In the genomic region with DNA sequence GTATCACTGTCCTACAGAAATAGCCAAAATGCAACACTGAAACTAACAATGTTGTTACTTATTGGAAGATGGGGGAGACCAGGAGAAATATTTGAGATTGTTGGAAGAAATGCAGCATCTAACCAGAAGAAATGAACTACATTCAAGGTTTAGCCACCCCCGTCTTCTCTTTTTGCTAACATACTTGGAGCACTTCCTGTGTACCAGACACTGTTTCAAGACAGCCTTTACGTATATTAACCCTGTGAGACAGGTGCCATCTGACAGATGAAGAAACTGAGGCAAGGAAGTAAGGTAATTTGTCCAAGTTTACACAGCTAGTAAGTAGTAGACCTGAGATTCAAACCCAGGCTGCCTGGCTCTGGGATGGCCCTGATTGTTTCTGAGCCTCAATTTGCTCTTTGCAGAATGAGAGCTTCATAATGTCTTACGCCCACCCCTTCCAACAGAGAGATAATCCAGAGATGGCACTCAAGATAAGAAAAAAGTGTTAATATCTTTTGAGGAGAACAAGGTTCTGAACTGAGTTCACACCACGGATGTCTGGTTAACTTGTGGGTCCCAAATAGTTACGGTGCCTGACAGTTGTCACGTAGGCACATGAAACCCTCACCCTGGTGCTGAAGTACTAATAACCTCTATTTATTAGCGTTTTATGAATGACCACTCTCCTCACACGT, we compare ENCODE assay signal across 26 cellular contexts. TPM values are rescaled to one million over a fixed set of nuclear protein-coding genes. Genes with fewer than 3 reads are reported as not detected.
DNase-seq lines count a peak whose midpoint lies in the region; ATAC-seq, FAIRE-seq and TF ChIP-seq lines count a peak whose summit lies in the region.
"Had no signal": no experiment of that assay in that cellular context is flagged by ENCODE, and none has a peak within 500 bp of the region (broad histone marks: within the 10 kb centered on the region; RNA-seq: fewer than 3 reads in every experiment).

No MANE protein-coding gene starts in this region.

- DNase-seq in activated naive CD4-positive, alpha-beta T cell treated with anti-CD3 and anti-CD28 coated beads, Interleukin-2, amount 10 ng/mL, durations not matched to agents 7 days and 5 days = no peak
- no peak for DNase-seq in activated naive CD4-positive, alpha-beta T cell treated with anti-CD3 and anti-CD28 coated beads, Interleukin-2, amount 50 U/mL, for 16 hours
- DNase-seq in activated CD8-positive, alpha-beta T cell treated with anti-CD3 and anti-CD28 coated beads for 36 hours = peak; percentile 68
- peak in 1 of 3 experiments; percentile 18 for DNase-seq in effector memory CD8-positive, alpha-beta T cell
- DNase-seq in urothelium cell line (ENCODE audit: low spot score) (no peak), PC-9 (no peak), RKO (ENCODE audit: low spot score) (no peak)
- DNase-seq: activated effector memory CD4-positive, alpha-beta T cell treated with Interleukin-2 at 50 U/mL for 16 hours; caudate nucleus; DMS153; GDM1; heart right ventricle; mesendoderm; NCI-H1105 treated with DMSO at 0.1 percent for 48 hours; NCI-H2029 treated with DMSO at 0.1 percent for 48 hours; NCI-H226; NCI-H82; OCI-M1; ovary; Right ventricle myocardium superior had no signal

- peak overlapping the region; percentile 52 for H3K4me3 Mint-ChIP-seq in activated naive CD4-positive, alpha-beta T cell treated with anti-CD3 and anti-CD28 coated beads, Interleukin-2, amount 10 ng/mL, durations not matched to agents 7 days and 5 days
- H3K4me3 Mint-ChIP-seq in activated CD8-positive, alpha-beta T cell treated with anti-CD3 and anti-CD28 coated beads for 36 hours = peak overlapping the region; percentile 64
- H3K4me3 Mint-ChIP-seq in effector memory CD8-positive, alpha-beta T cell = peak overlapping the region; percentile 70
- H3K4me3 Mint-ChIP-seq: nephron had no signal

- H3K36me3 ChIP-seq in PC-9 (ENCODE audit: low read depth) = no peaks in the 10 kb centered on the region
- H3K36me3 ChIP-seq: ascending aorta, HAP-1, heart right ventricle, ovary, right atrium auricular region, vagina had no signal

- no peak overlapping the region for H3K27ac ChIP-seq in PC-9
- H3K27ac ChIP-seq: ascending aorta, C4-2B, heart right ventricle, ovary, right atrium auricular region, vagina had no signal

- peak overlapping the region; percentile 82 for H3K27ac Mint-ChIP-seq in activated naive CD4-positive, alpha-beta T cell treated with anti-CD3 and anti-CD28 coated beads, Interleukin-2, amount 10 ng/mL, durations not matched to agents 7 days and 5 days
- H3K27ac Mint-ChIP-seq in activated CD8-positive, alpha-beta T cell treated with anti-CD3 and anti-CD28 coated beads for 36 hours = peak overlapping the region; percentile 97
- H3K27ac Mint-ChIP-seq in effector memory CD8-positive, alpha-beta T cell = peak overlapping the region; percentile 59 to 91
- H3K27ac Mint-ChIP-seq: nephron had no signal

- ATAC-seq in activated CD8-positive, alpha-beta T cell treated with anti-CD3 and anti-CD28 coated beads for 36 hours = peak; percentile 63
- peak; percentile 72 for ATAC-seq in effector memory CD8-positive, alpha-beta T cell (replicated peaks)
- ATAC-seq: heart right ventricle had no signal

- CTCF ChIA-PET in activated naive CD4-positive, alpha-beta T cell treated with anti-CD3 and anti-CD28 coated beads, Interleukin-2, amount 10 ng/mL, durations not matched to agents 7 days and 5 days (lab: Charles Lee) = interaction anchor here (0.6 to 1.2 kb wide), 2 partner anchors 15 to 125 kb away, joined by 3 to 4 read pairs; no protein-coding TSS in a partner anchor
- CTCF ChIA-PET in activated CD8-positive, alpha-beta T cell treated with anti-CD3 and anti-CD28 coated beads for 36 hours (lab: Charles Lee) = interaction anchor here (0.9 to 1.6 kb wide), 6 partner anchors 15 to 162 kb away, joined by 3 to 6 read pairs (median 4); no protein-coding TSS in a partner anchor
- CTCF ChIA-PET in PC-9 (lab: Charles Lee) = no interaction called here

- FAIRE-seq in urothelium cell line (lab: Jason Lieb, UNC) = peak; percentile 9

- no peaks in the 10 kb centered on the region for H3K27me3 ChIP-seq in PC-9 (ENCODE audit: insufficient read depth, low read depth)
- H3K27me3 ChIP-seq: ascending aorta, heart right ventricle, ovary, right atrium auricular region, vagina had no signal

- no peak for TF ChIP-seq CTCF in activated CD8-positive, alpha-beta T cell treated with anti-CD3 and anti-CD28 coated beads for 36 hours (IDR thresholded peaks at IDR 0.05)
- TF ChIP-seq CTCF in PC-9 (conservative IDR thresholded peaks at IDR 0.05) = no peak

- H3F3A ChIP-seq in PC-9 (ENCODE audit: insufficient read depth, low read depth) = no peaks in the 10 kb centered on the region

- H3K4me1 Mint-ChIP-seq in activated naive CD4-positive, alpha-beta T cell treated with anti-CD3 and anti-CD28 coated beads, Interleukin-2, amount 10 ng/mL, durations not matched to agents 7 days and 5 days = peaks cover 90% of the 10 kb centered on the region
- peaks cover 94% of the 10 kb centered on the region for H3K4me1 Mint-ChIP-seq in activated CD8-positive, alpha-beta T cell treated with anti-CD3 and anti-CD28 coated beads for 36 hours (ENCODE audit: low read depth)
- H3K4me1 Mint-ChIP-seq in effector memory CD8-positive, alpha-beta T cell (ENCODE audit: low read depth in 2 of 2) = peaks cover 75 to 90% of the 10 kb centered on the region in 2 donors

- H3K4me3 ChIP-seq in PC-9 = no peak overlapping the region
- H3K4me3 ChIP-seq: ascending aorta, HAP-1, heart right ventricle, ovary, right atrium auricular region, vagina had no signal

- no peaks in the 10 kb centered on the region for H3K9me3 ChIP-seq in PC-9 (ENCODE audit: insufficient read depth, low read depth)
- H3K9me3 ChIP-seq: ascending aorta, HAP-1, heart right ventricle, ovary, right atrium auricular region, vagina had no signal

- no peaks in the 10 kb centered on the region for H3K27me3 Mint-ChIP-seq in activated naive CD4-positive, alpha-beta T cell treated with anti-CD3 and anti-CD28 coated beads, Interleukin-2, amount 10 ng/mL, durations not matched to agents 7 days and 5 days
- no peaks in the 10 kb centered on the region for H3K27me3 Mint-ChIP-seq in activated CD8-positive, alpha-beta T cell treated with anti-CD3 and anti-CD28 coated beads for 36 hours
- no peaks in the 10 kb centered on the region for H3K27me3 Mint-ChIP-seq in effector memory CD8-positive, alpha-beta T cell

- POLR2A ChIA-PET in activated CD8-positive, alpha-beta T cell treated with anti-CD3 and anti-CD28 coated beads for 36 hours (lab: Charles Lee) = interaction anchor here (1.0 to 2.6 kb wide), 8 partner anchors 9 to 149 kb away, joined by 3 to 11 read pairs (median 4); partner anchors contain the start of gene RASGRP1
- POLR2A ChIA-PET in PC-9 (lab: Charles Lee; ENCODE audit: unreplicated experiment) = no interaction called here

- no peaks in the 10 kb centered on the region for H3K9me2 ChIP-seq in PC-9 (ENCODE audit: insufficient read depth)

- no peaks in the 10 kb centered on the region for H3K4me1 ChIP-seq in PC-9 (replicated peaks; ENCODE audit: insufficient read depth)
- H3K4me1 ChIP-seq: ascending aorta, HAP-1 had no signal

- H4K20me1 ChIP-seq in PC-9 (ENCODE audit: insufficient read depth) = no peaks in the 10 kb centered on the region

- intact Hi-C loops in activated CD8-positive, alpha-beta T cell treated with anti-CD3 and anti-CD28 coated beads for 36 hours (cut with micrococcal nuclease) = loop anchor here (1.0 to 2.0 kb wide), 2 partner anchors 8 to 18 kb away; no protein-coding TSS in a partner anchor
- intact Hi-C loops in PC-9 (cut with micrococcal nuclease; ENCODE audit: unreplicated experiment) = no loop called here

- H3K36me3 Mint-ChIP-seq in activated naive CD4-positive, alpha-beta T cell treated with anti-CD3 and anti-CD28 coated beads, Interleukin-2, amount 10 ng/mL, durations not matched to agents 7 days and 5 days = peaks cover 75% of the 10 kb centered on the region
- peaks cover 78% of the 10 kb centered on the region for H3K36me3 Mint-ChIP-seq in activated CD8-positive, alpha-beta T cell treated with anti-CD3 and anti-CD28 coated beads for 36 hours (ENCODE audit: low read depth)
- H3K36me3 Mint-ChIP-seq in effector memory CD8-positive, alpha-beta T cell (ENCODE audit: insufficient read depth) = peaks cover 27% of the 10 kb centered on the region

- H2AFZ ChIP-seq in PC-9 = no peak overlapping the region

- no TSS peak for BruUV-seq in PC-9 (replicated peaks; lab: Mats Ljungman, UMichigan)

- no peak overlapping the region for H3K4me2 ChIP-seq in PC-9

- no peaks in the 10 kb centered on the region for H3K79me2 ChIP-seq in PC-9 (ENCODE audit: low read depth)

- no peaks in the 10 kb centered on the region for H3K9me3 Mint-ChIP-seq in activated naive CD4-positive, alpha-beta T cell treated with anti-CD3 and anti-CD28 coated beads, Interleukin-2, amount 10 ng/mL, durations not matched to agents 7 days and 5 days
- peaks cover 2% of the 10 kb centered on the region for H3K9me3 Mint-ChIP-seq in activated CD8-positive, alpha-beta T cell treated with anti-CD3 and anti-CD28 coated beads for 36 hours
- H3K9me3 Mint-ChIP-seq in effector memory CD8-positive, alpha-beta T cell = no peaks in the 10 kb centered on the region
- H3K9me3 Mint-ChIP-seq: nephron had no signal

RNA-seq across cellular contexts. Expression of gene RASGRP1, which starts 26.1 kb away (rescaled TPM):
- 100 to 1,000 TPM; 105 to 106 TPM for total RNA-seq in activated CD8-positive, alpha-beta T cell treated with anti-CD3 and anti-CD28 coated beads for 36 hours
- total RNA-seq in PC-9 (2021) = 0.39 and 1.5 TPM in 2 replicates
- total RNA-seq: ascending aorta had no signal

Comparison
In these comparisons a context has a peak if more than half of its experiments do, and no peak if none do; other contexts are left out.
1. RNA of gene RASGRP1, which starts 26.1 kb away (total RNA-seq): 105 to 106 TPM in activated CD8-positive, alpha-beta T cell treated with anti-CD3 and anti-CD28 coated beads for 36 hours; 0.39 to 1.5 TPM in PC-9; every median in the first group is over 10 times any median in the second.
2. Peak in every context shown above with its lines, with median percentiles within 50 percentile points of each other: H3K27ac Mint-ChIP-seq and H3K4me3 Mint-ChIP-seq.